Comparison of ENCODE assay signal across 23 cellular contexts in the genomic region with DNA sequence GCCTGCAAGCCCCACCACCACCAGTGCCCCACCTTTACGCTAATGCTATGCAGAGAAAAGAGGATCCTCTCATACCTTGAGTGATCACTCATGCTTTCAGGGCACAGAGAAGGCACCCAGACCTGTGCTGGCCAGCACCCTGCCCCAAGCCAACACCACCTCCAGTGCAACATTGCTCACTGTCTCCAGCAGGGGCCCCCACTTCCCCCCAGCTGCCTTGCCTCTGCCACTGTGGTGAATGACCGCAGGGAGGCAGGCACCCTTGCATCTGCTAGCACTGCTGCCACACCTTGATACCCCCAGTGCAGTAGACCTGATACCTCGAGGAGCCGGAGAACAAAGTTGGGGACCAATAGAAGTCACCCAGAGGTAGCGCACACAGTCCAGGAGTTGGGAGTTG.
"Had no signal": no experiment of that assay in that cellular context is flagged by ENCODE, and none has a peak within 500 bp of the region (broad histone marks: within the 10 kb centered on the region; RNA-seq: fewer than 3 reads in every experiment).

No MANE protein-coding gene starts in this region.

- H3K36me3 ChIP-seq: gastroesophageal sphincter, heart left ventricle, thyroid gland, WERI-Rb-1 had no signal

- H3K27ac ChIP-seq: coronary artery, gastroesophageal sphincter, heart left ventricle, thyroid gland, WERI-Rb-1 had no signal

- H3K36me3 Mint-ChIP-seq: naive B cell had no signal

- H3K4me1 ChIP-seq: gastroesophageal sphincter, heart left ventricle, thyroid gland had no signal

- H3K27ac Mint-ChIP-seq: activated CD4-positive, alpha-beta memory T cell treated with anti-CD3 and anti-CD28 coated beads for 36 hours; activated CD8-positive, alpha-beta memory T cell treated with anti-CD3 and anti-CD28 coated beads, Interleukin-2, amount 10 ng/mL, durations not matched to agents 7 days and 5 days; brain; immature natural killer cell; memory B cell; progenitor cell of endocrine pancreas had no signal

- H3K4me3 Mint-ChIP-seq: activated CD4-positive, alpha-beta memory T cell treated with anti-CD3 and anti-CD28 coated beads for 36 hours; activated CD8-positive, alpha-beta memory T cell treated with anti-CD3 and anti-CD28 coated beads, Interleukin-2, amount 10 ng/mL, durations not matched to agents 7 days and 5 days; brain; central memory CD8-positive, alpha-beta T cell; immature natural killer cell; memory B cell; naive B cell; neural crest cell had no signal

- FAIRE-seq: endometrium had no signal

- H3K4me1 Mint-ChIP-seq: activated CD8-positive, alpha-beta memory T cell treated with anti-CD3 and anti-CD28 coated beads, Interleukin-2, amount 10 ng/mL, durations not matched to agents 7 days and 5 days; brain; central memory CD8-positive, alpha-beta T cell; immature natural killer cell; memory B cell; naive B cell; neural crest cell had no signal

- H3K27me3 Mint-ChIP-seq: activated CD4-positive, alpha-beta memory T cell treated with anti-CD3 and anti-CD28 coated beads for 36 hours; brain; central memory CD8-positive, alpha-beta T cell; naive B cell; progenitor cell of endocrine pancreas had no signal

- DNase-seq: activated CD4-positive, alpha-beta memory T cell treated with anti-CD3 and anti-CD28 coated beads for 36 hours; activated CD8-positive, alpha-beta memory T cell treated with anti-CD3 and anti-CD28 coated beads, Interleukin-2, amount 10 ng/mL, durations not matched to agents 7 days and 5 days; activated naive CD4-positive, alpha-beta T cell; anterior cingulate cortex; heart left ventricle; immature natural killer cell; left ventricle myocardium superior; mucosa of descending colon; naive B cell; stimulated activated CD8-positive, alpha-beta memory T cell treated with anti-CD3 and anti-CD28 coated beads, Interleukin-4, amount 100 ng/mL, for 48 hours; stimulated activated naive CD4-positive, alpha-beta T cell; T-helper 2 cell; thyroid gland; WERI-Rb-1 had no signal

- H3K9me3 ChIP-seq: gastroesophageal sphincter, thyroid gland had no signal

- ATAC-seq: activated CD8-positive, alpha-beta memory T cell treated with anti-CD3 and anti-CD28 coated beads, Interleukin-2, amount 10 ng/mL, durations not matched to agents 7 days and 5 days; esophagus mucosa; gastroesophageal sphincter; heart left ventricle; left ventricle myocardium superior; mucosa of descending colon had no signal

- H3K27me3 ChIP-seq: gastroesophageal sphincter, heart left ventricle, thyroid gland had no signal

- H3K4me3 ChIP-seq: coronary artery, gastroesophageal sphincter, heart left ventricle, mucosa of descending colon, thyroid gland had no signal
